Comparison of ENCODE assay signal across 7 cellular contexts in the genomic region with DNA sequence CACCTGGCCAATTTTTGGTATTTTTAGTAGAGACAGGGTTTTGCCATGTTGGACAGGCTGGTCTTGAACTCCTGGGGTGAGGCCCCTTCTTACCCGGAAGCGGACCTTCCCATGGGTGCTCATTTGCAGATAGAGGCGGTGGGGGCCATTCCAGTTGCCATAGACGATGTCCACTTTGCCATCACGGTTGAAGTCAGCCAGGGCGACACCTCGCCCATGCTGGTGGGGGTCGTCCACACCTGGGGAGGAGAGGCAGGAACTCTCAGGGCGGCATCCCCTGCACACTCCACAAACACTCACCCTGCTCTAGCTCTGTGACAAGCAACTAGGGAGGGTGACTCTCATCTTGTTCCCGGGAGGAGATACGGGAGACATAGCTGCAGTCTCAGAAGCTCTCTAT. TPM values are rescaled to one million over a fixed set of nuclear protein-coding genes. Genes with fewer than 3 reads are reported as not detected.
"Had no signal": no experiment of that assay in that cellular context is flagged by ENCODE, and none has a peak within 500 bp of the region (broad histone marks: within the 10 kb centered on the region; RNA-seq: fewer than 3 reads in every experiment).

No MANE protein-coding gene starts in this region.

- FAIRE-seq: H1, H54, HepG2 had no signal

- H3K4me3 Mint-ChIP-seq: GM23338 had no signal

- H3K4me3 ChIP-seq: GM23338 had no signal

- ATAC-seq: HepG2 had no signal

- DNase-seq: H9, HCEC 1CT, KBM-7 had no signal

- H3K27ac Mint-ChIP-seq: GM23338, H9 had no signal

- H3K4me2 ChIP-seq: GM23338 had no signal

- H3K9me3 Mint-ChIP-seq: GM23338, H9 had no signal

- H2AFZ ChIP-seq: GM23338 had no signal

RNA-seq across cellular contexts. Expression of a gene that starts 54.9 kb away (rescaled TPM):
- total RNA-seq: HepG2 had no signal
- polyA plus RNA-seq: HepG2 had no signal
